25 cellular contexts compared by ENCODE assay signal in the genomic region with DNA sequence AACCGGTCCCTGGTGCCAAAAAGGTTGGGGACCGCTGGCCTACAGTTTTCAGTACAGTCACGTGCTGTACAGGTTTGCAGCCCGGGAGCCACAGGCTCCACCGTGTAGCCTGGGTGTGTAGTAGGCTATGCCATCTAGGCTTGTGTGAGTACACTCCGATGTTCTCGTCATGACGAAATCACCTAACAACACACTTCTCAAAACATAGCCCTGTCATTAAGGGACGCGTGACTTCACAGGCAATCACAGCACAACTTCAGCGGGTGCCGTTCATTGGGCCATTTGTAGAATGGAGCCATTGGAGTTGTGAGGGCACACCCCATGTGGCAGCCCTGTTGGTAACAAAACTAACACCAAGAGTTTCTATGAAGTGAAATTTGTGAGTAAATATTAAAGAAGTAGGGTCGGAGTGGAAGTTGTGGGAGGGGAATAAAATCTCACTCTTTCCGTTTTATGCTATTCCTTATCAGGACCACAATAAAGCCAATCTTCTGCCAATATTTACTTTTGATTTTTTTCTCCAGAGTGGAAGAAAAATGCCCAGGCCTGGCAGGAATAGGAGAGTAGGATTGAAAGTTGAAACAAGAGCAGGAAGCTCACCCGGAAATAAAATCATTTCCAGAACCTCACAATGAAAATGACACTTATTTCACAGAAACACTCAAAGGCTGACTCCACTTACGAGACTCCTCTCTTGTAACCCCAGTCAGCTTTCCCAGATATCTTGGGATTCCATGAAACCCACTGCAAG.
A peak's percentile ranks its signal among the peaks of the same experiment; 100 is the strongest.
DNase-seq lines count a peak whose midpoint lies in the region; ATAC-seq, FAIRE-seq and TF ChIP-seq lines count a peak whose summit lies in the region.
"Had no signal": no experiment of that assay in that cellular context is flagged by ENCODE, and none has a peak within 500 bp of the region (broad histone marks: within the 10 kb centered on the region; RNA-seq: fewer than 3 reads in every experiment).

No MANE protein-coding gene starts in this region.

- ATAC-seq in K562 (no peak), lower lobe of right lung (peak; percentile 80 to 85)
- ATAC-seq: psoas muscle; stimulated activated naive CD8-positive, alpha-beta T cell treated with anti-CD3 and anti-CD28 coated beads, Interleukin-15, amount 100 ng/mL, for 72 hours had no signal

- no peak overlapping the region for H3K4me3 Mint-ChIP-seq in activated CD4-positive, alpha-beta memory T cell treated with anti-CD3 and anti-CD28 coated beads for 36 hours
- H3K4me3 Mint-ChIP-seq: activated B cell treated with CpG ODN at 0.5 μM for 24 hours; activated CD4-positive, alpha-beta memory T cell treated with anti-CD3 and anti-CD28 coated beads, Interleukin-2, amount 10 ng/mL, durations not matched to agents 7 days and 5 days; stimulated activated naive CD8-positive, alpha-beta T cell treated with anti-CD3 and anti-CD28 coated beads, Interleukin-15, amount 100 ng/mL, for 72 hours; T-helper 2 cell treated with Interferon-gamma antibody and Interleukin-4, amounts not matched to agents 5 μg/mL and 100 μg/mL, for 36 hours had no signal

- intact Hi-C loops in K562 (cut with micrococcal nuclease): no loop called here
- intact Hi-C loops in lower lobe of right lung (cut with DNase I): no loop called here
- intact Hi-C loops in transverse colon (cut with DNase I; ENCODE audit: low total_unique reads): no loop called here
- intact Hi-C loops in activated CD4-positive, alpha-beta memory T cell treated with anti-CD3 and anti-CD28 coated beads for 36 hours (cut with micrococcal nuclease): no loop called here

- H3K27ac ChIP-seq in K562 (ENCODE audit: extremely low read depth, low read depth, low read length) (no peak overlapping the region), lower lobe of right lung (peak overlapping the region; percentile 66), transverse colon (peak overlapping the region; percentile 21 to 70 (median 60))
- H3K27ac ChIP-seq: 22Rv1, cardiac muscle cell, psoas muscle had no signal

- no peak overlapping the region for H3K4me2 ChIP-seq in K562 (ENCODE audit: insufficient read depth, low read length)
- H3K4me2 ChIP-seq: SK-N-SH had no signal

- H3K9me1 ChIP-seq in K562 (ENCODE audit: control insufficient read depth, insufficient read depth, low read length): no peaks in the 10 kb centered on the region

- H3K27me3 ChIP-seq in K562 (ENCODE audit: control insufficient read depth in 2 of 2, insufficient read depth in 2 of 2, low read length in 2 of 2): peaks cover 0 to 4% of the 10 kb centered on the region in 2 experiments; a peak in 1 of 5 replicates
- H3K27me3 ChIP-seq in lower lobe of right lung (ENCODE audit: low read depth): no peaks in the 10 kb centered on the region
- H3K27me3 ChIP-seq in transverse colon: no peaks in the 10 kb centered on the region
- H3K27me3 ChIP-seq: BE2C, cardiac muscle cell, Peyer's patch had no signal

- H3K27me3 Mint-ChIP-seq in activated CD4-positive, alpha-beta memory T cell treated with anti-CD3 and anti-CD28 coated beads for 36 hours: peaks cover 20% of the 10 kb centered on the region

- 54% methylated on average over 16 of the region's 16 CpGs for WGBS in K562 (ENCODE audit: insufficient coverage, low coverage, missing lambda C conversion rate)
- 51 to 54% methylated on average over 6 to 16 of the region's 16 CpGs for whole genome bisulfite sequencing in transverse colon (ENCODE audit: low coverage in 1 of 2), 2 donors

- DNase-seq in DMS153 (lab: John Stamatoyannopoulos, UW) (peak; percentile 20), DMS153 treated with DMSO at 0.1 percent for 48 hours (lab: John Stamatoyannopoulos, UW; ENCODE audit: unreplicated experiment) (no peak), K562 (ENCODE audit: extremely low read depth in 1 of 4, low spot score in 3 of 4) (no peak), lower lobe of right lung (no peak), transverse colon (peak; percentile 74), NCI-H146 (lab: John Stamatoyannopoulos, UW) (no peak)
- DNase-seq in activated CD4-positive, alpha-beta T cell treated with anti-CD3 and anti-CD28 coated beads, Interleukin-2, amount 50 U/mL, for 1 hour: no peak
- DNase-seq in activated CD4-positive, alpha-beta memory T cell treated with anti-CD3 and anti-CD28 coated beads for 36 hours: no peak
- DNase-seq: activated B cell treated with CpG ODN at 0.5 μM for 24 hours; activated CD4-positive, alpha-beta memory T cell treated with anti-CD3 and anti-CD28 coated beads, Interleukin-2, amount 10 ng/mL, durations not matched to agents 7 days and 5 days; activated T-cell treated with anti-CD3 and anti-CD28 coated beads for 4 hours; BE2C; kidney; MM.1S; NCI-H1694 treated with DMSO at 0.1 percent for 48 hours; psoas muscle; SK-N-SH; stimulated activated CD4-positive, alpha-beta T cell treated with anti-CD3 and anti-CD28 coated beads, Interleukin-4, amount 100 ng/mL, for 1 hour; stimulated activated naive CD8-positive, alpha-beta T cell treated with anti-CD3 and anti-CD28 coated beads, Interleukin-15, amount 100 ng/mL, for 72 hours had no signal

- no TSS peak for BruUV-seq in K562 (replicated peaks; lab: Mats Ljungman, UMichigan)

- CTCF ChIA-PET in K562 (lab: Yijun Ruan, JAX; ENCODE audit: low intra/inter-chr PET ratio): no interaction called here
- CTCF ChIA-PET in activated CD4-positive, alpha-beta memory T cell treated with anti-CD3 and anti-CD28 coated beads for 36 hours (lab: Charles Lee): interaction anchor here (2.4 kb wide), 1 partner anchor 16 kb away, joined by 6 read pairs; no protein-coding TSS in a partner anchor

- no peak for TF ChIP-seq RAD21 in K562 (CRISPR knock-in tag; conservative IDR thresholded peaks at IDR 0.05 in 1 of 2, IDR thresholded peaks at IDR 0.05 in 1 of 2)

- no peak for FAIRE-seq in K562 (lab: Jason Lieb, UNC)
- FAIRE-seq: frontal cortex, GM18507, kidney had no signal

- TF ChIP-seq CTCF in K562 (IDR thresholded peaks at IDR 0.05 in 2 of 3, conservative IDR thresholded peaks at IDR 0.05 in 1 of 3; ENCODE audit: insufficient read depth in 2 of 3, low read depth in 1 of 3, low read length in 3 of 3) (no peak), lower lobe of right lung (IDR thresholded peaks at IDR 0.05) (no peak), transverse colon (IDR thresholded peaks at IDR 0.05) (no peak)

- no peak overlapping the region for H2AFZ ChIP-seq in K562 (ENCODE audit: low read depth, low read length)

- TF ChIP-seq EP300 in K562 (IDR thresholded peaks at IDR 0.05; ENCODE audit: low read length): no peak
- no peak for TF ChIP-seq EP300 in transverse colon (IDR thresholded peaks at IDR 0.05; ENCODE audit: low read depth)

- H3K4me1 ChIP-seq in K562 (replicated peaks in 1 of 2; ENCODE audit: control insufficient read depth in 2 of 2, insufficient read depth in 2 of 2, low read length in 2 of 2): peaks cover 11 to 15% of the 10 kb centered on the region in 2 experiments
- peaks cover 37% of the 10 kb centered on the region for H3K4me1 ChIP-seq in lower lobe of right lung
- H3K4me1 ChIP-seq in transverse colon: peaks cover 10 to 57% (median 22%) of the 10 kb centered on the region in 4 donors

- H3K36me3 ChIP-seq in K562 (ENCODE audit: control insufficient read depth, insufficient read depth, low read length): no peaks in the 10 kb centered on the region
- no peaks in the 10 kb centered on the region for H3K36me3 ChIP-seq in lower lobe of right lung
- no peaks in the 10 kb centered on the region for H3K36me3 ChIP-seq in transverse colon
- H3K36me3 ChIP-seq: BE2C, cardiac muscle cell, Peyer's patch had no signal

- H3K9me3 Mint-ChIP-seq in activated CD4-positive, alpha-beta memory T cell treated with anti-CD3 and anti-CD28 coated beads for 36 hours: no peaks in the 10 kb centered on the region
- H3K9me3 Mint-ChIP-seq: activated CD4-positive, alpha-beta memory T cell treated with anti-CD3 and anti-CD28 coated beads, Interleukin-2, amount 10 ng/mL, durations not matched to agents 7 days and 5 days; stimulated activated naive CD8-positive, alpha-beta T cell treated with anti-CD3 and anti-CD28 coated beads, Interleukin-15, amount 100 ng/mL, for 72 hours; T-helper 2 cell treated with Interferon-gamma antibody and Interleukin-4, amounts not matched to agents 5 μg/mL and 100 μg/mL, for 36 hours had no signal

- H3K4me1 Mint-ChIP-seq in activated CD4-positive, alpha-beta memory T cell treated with anti-CD3 and anti-CD28 coated beads for 36 hours (ENCODE audit: low read depth): peaks cover 24% of the 10 kb centered on the region

- H3K4me3 ChIP-seq in K562 (no peak overlapping the region), lower lobe of right lung (no peak overlapping the region), transverse colon (no peak overlapping the region)
- H3K4me3 ChIP-seq: cardiac muscle cell, Peyer's patch, psoas muscle had no signal

- H3K27ac Mint-ChIP-seq in activated CD4-positive, alpha-beta memory T cell treated with anti-CD3 and anti-CD28 coated beads for 36 hours: no peak overlapping the region
- H3K27ac Mint-ChIP-seq: activated B cell treated with CpG ODN at 0.5 μM for 24 hours; activated CD4-positive, alpha-beta memory T cell treated with anti-CD3 and anti-CD28 coated beads, Interleukin-2, amount 10 ng/mL, durations not matched to agents 7 days and 5 days; stimulated activated naive CD8-positive, alpha-beta T cell treated with anti-CD3 and anti-CD28 coated beads, Interleukin-15, amount 100 ng/mL, for 72 hours; T-helper 2 cell treated with Interferon-gamma antibody and Interleukin-4, amounts not matched to agents 5 μg/mL and 100 μg/mL, for 36 hours had no signal

- H4K20me1 ChIP-seq in K562 (replicated peaks; ENCODE audit: control insufficient read depth, insufficient read depth, low read length): no peaks in the 10 kb centered on the region

- H3K36me3 Mint-ChIP-seq in activated CD4-positive, alpha-beta memory T cell treated with anti-CD3 and anti-CD28 coated beads for 36 hours: no peaks in the 10 kb centered on the region

- no peak for TF ChIP-seq POLR2A in K562 (conservative IDR thresholded peaks at IDR 0.05)
- no peak for TF ChIP-seq POLR2A in transverse colon (IDR thresholded peaks at IDR 0.05)

- H3K9me3 ChIP-seq in K562 (replicated peaks; ENCODE audit: control insufficient read depth, insufficient read depth, low read depth, low read length) (no peaks in the 10 kb centered on the region), lower lobe of right lung (no peaks in the 10 kb centered on the region), transverse colon (no peaks in the 10 kb centered on the region)
- H3K9me3 ChIP-seq: BE2C, Peyer's patch, psoas muscle, SK-N-SH had no signal

- in situ Hi-C loops in K562 (cut with MboI) (no loop called here), transverse colon (cut with MboI; ENCODE audit: low pct_ligation_motif_present in 1 of 4, low pct_unique_long_range_greater_than_20kb in 1 of 4, low sequenced_read_pairs in 3 of 4) (no loop called here)

- POLR2A ChIA-PET in K562 (lab: Yijun Ruan, JAX): no interaction called here
- POLR2A ChIA-PET in activated CD4-positive, alpha-beta memory T cell treated with anti-CD3 and anti-CD28 coated beads for 36 hours (lab: Charles Lee): no interaction called here

- no peaks in the 10 kb centered on the region for H3K79me2 ChIP-seq in K562 (ENCODE audit: control insufficient read depth, insufficient read depth, low read length)

- H3K9ac ChIP-seq in K562 (ENCODE audit: insufficient read depth in 1 of 2, low read depth in 2 of 2, low read length in 2 of 2): no peak overlapping the region; a peak in 1 of 4 replicates
- H3K9ac ChIP-seq: SK-N-SH had no signal

Comparison
In these comparisons a context has a peak if more than half of its experiments do, and no peak if none do; other contexts are left out.
1. DNase-seq: peak in DMS153 (single experiment) and transverse colon (single experiment); none in DMS153 treated with DMSO at 0.1 percent for 48 hours (single experiment), K562 (0 of 4), lower lobe of right lung (single experiment), NCI-H146 (single experiment), activated CD4-positive, alpha-beta T cell treated with anti-CD3 and anti-CD28 coated beads, Interleukin-2, amount 50 U/mL, for 1 hour (single experiment) and activated CD4-positive, alpha-beta memory T cell treated with anti-CD3 and anti-CD28 coated beads for 36 hours (single experiment).